In the genomic region with DNA sequence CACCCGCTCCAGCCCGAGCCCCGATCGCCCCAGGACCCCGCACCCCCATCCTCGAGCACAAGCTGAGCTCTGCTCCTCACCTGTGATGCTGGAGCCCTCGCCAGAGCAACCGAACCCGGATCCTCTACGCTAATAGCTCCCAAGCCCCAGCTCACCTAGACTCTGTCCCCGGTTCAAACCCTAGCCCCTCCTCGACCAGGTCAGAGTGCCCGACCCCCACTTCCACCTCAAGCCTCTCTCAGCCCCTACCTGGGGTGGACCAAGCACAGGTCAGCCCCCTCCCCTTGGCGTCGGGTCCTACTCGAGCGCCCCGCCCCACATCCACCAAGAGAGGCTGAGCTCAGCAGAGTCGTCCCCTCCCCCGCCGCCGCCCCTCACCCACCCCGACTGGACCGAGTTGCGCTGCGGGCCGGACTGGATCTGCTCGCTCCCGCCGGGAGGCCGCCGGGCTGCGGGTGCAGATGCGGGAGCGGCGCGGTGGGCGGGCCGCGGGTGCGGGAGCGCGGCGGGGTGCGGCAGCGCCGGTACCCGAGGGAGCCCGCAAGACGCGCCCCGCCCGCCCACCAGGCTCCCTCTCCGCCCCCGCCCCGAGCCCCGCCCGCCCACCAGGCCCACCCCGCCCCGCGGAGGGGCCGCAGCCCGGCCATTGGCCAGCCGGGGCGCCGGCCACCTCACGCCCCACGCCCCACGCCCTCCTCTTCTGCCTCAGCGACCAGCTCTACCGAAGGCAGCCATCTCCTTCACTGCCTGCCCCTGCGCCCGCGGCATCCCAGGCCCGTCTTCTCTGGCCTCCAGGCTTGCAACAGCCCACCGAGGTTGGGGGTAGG, we compare ENCODE assay signal across 1 cellular context.
TF ChIP-seq lines count a peak whose summit lies in the region.

No MANE protein-coding gene starts in this region.

TF ChIP-seq in K562, 482 proteins besides CTCF, POLR2A, EP300 and RAD21 (continued from another document):
- TF ChIP-seq, protein P1, sequence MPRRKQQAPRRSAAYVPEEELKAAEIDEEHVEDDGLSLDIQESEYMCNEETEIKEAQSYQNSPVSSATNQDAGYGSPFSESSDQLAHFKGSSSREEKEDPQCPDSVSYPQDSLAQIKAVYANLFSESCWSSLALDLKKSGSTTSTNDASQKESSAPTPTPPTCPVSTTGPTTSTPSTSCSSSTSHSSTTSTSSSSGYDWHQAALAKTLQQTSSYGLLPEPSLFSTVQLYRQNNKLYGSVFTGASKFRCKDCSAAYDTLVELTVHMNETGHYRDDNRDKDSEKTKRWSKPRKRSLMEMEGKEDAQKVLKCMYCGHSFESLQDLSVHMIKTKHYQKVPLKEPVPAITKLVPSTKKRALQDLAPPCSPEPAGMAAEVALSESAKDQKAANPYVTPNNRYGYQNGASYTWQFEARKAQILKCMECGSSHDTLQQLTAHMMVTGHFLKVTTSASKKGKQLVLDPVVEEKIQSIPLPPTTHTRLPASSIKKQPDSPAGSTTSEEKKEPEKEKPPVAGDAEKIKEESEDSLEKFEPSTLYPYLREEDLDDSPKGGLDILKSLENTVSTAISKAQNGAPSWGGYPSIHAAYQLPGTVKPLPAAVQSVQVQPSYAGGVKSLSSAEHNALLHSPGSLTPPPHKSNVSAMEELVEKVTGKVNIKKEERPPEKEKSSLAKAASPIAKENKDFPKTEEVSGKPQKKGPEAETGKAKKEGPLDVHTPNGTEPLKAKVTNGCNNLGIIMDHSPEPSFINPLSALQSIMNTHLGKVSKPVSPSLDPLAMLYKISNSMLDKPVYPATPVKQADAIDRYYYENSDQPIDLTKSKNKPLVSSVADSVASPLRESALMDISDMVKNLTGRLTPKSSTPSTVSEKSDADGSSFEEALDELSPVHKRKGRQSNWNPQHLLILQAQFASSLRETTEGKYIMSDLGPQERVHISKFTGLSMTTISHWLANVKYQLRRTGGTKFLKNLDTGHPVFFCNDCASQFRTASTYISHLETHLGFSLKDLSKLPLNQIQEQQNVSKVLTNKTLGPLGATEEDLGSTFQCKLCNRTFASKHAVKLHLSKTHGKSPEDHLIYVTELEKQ (CRISPR knock-in tag; IDR thresholded peaks at IDR 0.05): no peak
- TF ChIP-seq, protein P2, sequence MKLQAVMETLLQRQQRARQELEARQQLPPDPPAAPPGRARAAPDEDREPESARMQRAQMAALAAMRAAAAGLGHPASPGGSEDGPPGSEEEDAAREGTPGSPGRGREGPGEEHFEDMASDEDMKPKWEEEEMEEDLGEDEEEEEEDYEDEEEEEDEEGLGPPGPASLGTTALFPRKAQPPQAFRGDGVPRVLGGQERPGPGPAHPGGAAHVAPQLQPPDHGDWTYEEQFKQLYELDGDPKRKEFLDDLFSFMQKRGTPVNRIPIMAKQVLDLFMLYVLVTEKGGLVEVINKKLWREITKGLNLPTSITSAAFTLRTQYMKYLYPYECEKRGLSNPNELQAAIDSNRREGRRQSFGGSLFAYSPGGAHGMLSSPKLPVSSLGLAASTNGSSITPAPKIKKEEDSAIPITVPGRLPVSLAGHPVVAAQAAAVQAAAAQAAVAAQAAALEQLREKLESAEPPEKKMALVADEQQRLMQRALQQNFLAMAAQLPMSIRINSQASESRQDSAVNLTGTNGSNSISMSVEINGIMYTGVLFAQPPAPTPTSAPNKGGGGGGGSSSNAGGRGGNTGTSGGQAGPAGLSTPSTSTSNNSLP (IDR thresholded peaks at IDR 0.05; ENCODE audit: borderline replicate concordance, low read depth, low read length): no peak
- TF ChIP-seq BACH1 (tag; IDR thresholded peaks at IDR 0.05) (no peak), KLF6 (CRISPR knock-in tag; IDR thresholded peaks at IDR 0.05; ENCODE audit: borderline replicate concordance) (no peak), NR1H2 (CRISPR knock-in tag; IDR thresholded peaks at IDR 0.05) (no peak), TRIM24 (IDR thresholded peaks at IDR 0.05) (no peak), RFX7 (CRISPR knock-in tag; IDR thresholded peaks at IDR 0.05) (no peak), IRF2 (CRISPR knock-in tag; IDR thresholded peaks at IDR 0.05) (no peak)
- TF ChIP-seq, protein P3, sequence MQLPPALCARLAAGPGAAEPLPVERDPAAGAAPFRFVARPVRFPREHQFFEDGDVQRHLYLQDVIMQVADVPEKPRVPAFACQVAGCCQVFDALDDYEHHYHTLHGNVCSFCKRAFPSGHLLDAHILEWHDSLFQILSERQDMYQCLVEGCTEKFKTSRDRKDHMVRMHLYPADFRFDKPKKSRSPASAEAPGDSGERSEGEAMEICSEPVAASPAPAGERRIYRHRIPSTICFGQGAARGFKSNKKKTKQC (CRISPR knock-in tag; IDR thresholded peaks at IDR 0.05): no peak
